Comparison of ENCODE assay signal across 8 cellular contexts in the genomic region with DNA sequence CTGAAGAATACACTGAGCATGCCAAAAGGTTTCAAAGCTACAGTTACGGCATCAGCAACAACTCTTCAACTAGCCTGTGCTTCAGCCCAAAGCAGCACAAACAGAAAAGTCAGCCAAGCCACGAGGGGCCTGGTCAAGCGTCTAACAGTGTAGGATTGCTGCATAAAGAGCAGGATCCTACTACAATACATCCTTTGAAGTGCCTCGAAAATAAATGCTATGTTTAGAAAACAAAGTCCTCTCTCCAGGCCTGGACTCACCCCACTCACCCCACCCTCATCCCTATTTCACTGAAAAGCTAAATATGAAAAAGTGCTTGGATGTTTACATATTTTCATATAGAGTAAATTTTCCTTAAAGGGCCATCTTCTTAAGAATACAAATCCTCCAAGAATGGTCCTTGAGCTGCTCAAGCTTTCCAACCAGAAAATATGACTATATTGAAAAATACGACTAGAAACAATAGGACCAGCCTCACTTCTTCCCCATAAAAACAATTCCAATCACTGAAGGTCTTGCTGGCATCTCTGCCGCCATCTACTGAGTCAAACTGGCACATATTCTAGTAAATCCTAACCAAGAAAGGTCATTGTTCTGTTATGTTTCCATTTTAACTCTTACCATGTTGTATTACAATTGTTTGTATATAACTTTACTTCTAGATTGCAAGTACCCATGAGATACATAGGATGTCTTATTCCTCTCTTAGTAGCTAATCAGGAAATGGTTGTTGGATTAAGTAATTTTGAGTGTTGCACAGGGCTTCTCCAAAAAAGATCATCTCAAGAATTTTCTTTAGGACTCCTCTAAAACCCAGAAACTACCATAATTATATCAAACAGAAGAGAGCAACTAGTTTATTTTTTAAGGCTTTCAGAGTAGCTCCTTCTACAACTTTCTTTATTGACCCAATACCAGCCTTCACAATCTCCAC.
DNase-seq lines count a peak whose midpoint lies in the region; ATAC-seq and TF ChIP-seq lines count a peak whose summit lies in the region.

No MANE protein-coding gene starts in this region.

- no peak overlapping the region for H3K9ac ChIP-seq in rectal smooth muscle tissue (ENCODE audit: low read length)

- no peaks in the 10 kb centered on the region for H3K9me3 ChIP-seq in right atrium auricular region

- H3K4me3 ChIP-seq in right atrium auricular region (no peak overlapping the region), rectal smooth muscle tissue (ENCODE audit: low read length) (no peak overlapping the region)

- H3K27ac ChIP-seq in right atrium auricular region (peak overlapping the region; percentile 20 to 64), rectal smooth muscle tissue (ENCODE audit: low read depth, low read length) (peak overlapping the region; percentile 60)

- peak; percentile 27 to 83 for TF ChIP-seq CTCF in right atrium auricular region (IDR thresholded peaks at IDR 0.05)

- peak; percentile 10 for DNase-seq in activated naive CD4-positive, alpha-beta T cell treated with Interleukin-2 at 50 U/mL for 16 hours
- DNase-seq in activated naive CD4-positive, alpha-beta T cell (lab: John Stamatoyannopoulos, UW) = no peak
- peak; percentile 70 for DNase-seq in HT-29 (ENCODE audit: low spot score)
- DNase-seq in NOMO-1 treated with DMSO at 0.1 percent for 48 hours (lab: John Stamatoyannopoulos, UW; ENCODE audit: unreplicated experiment) = peak; percentile 79
- peak in 47 of 56 donors; percentile 26 to 89 (median 58) for DNase-seq in amygdala (lab: John Stamatoyannopoulos, UW)
- no peak for DNase-seq in right atrium auricular region (ENCODE audit: low spot score)

- H3K36me3 ChIP-seq in right atrium auricular region (no peaks in the 10 kb centered on the region), rectal smooth muscle tissue (ENCODE audit: control insufficient read depth, insufficient read depth, low read length) (no peaks in the 10 kb centered on the region)

- H3K27me3 ChIP-seq in right atrium auricular region (no peaks in the 10 kb centered on the region), rectal smooth muscle tissue (ENCODE audit: control insufficient read depth, insufficient read depth, low read length) (no peaks in the 10 kb centered on the region)

- no peak for ATAC-seq in HG03097 (IDR thresholded peaks at IDR 0.05; ENCODE audit: low FRiP score, unreplicated experiment)

- peaks cover 0 to 29% of the 10 kb centered on the region in 2 donors for H3K4me1 ChIP-seq in right atrium auricular region
- peaks cover 2% of the 10 kb centered on the region for H3K4me1 ChIP-seq in rectal smooth muscle tissue (ENCODE audit: control insufficient read depth, insufficient read depth, low read length)

Comparison
In these comparisons a context has a peak if more than half of its experiments do, and no peak if none do; other contexts are left out.
1. DNase-seq: peak in activated naive CD4-positive, alpha-beta T cell treated with Interleukin-2 at 50 U/mL for 16 hours (single experiment), HT-29 (single experiment), NOMO-1 treated with DMSO at 0.1 percent for 48 hours (single experiment) and amygdala (47 of 56); none in activated naive CD4-positive, alpha-beta T cell (0 of 4) and right atrium auricular region (single experiment).